12 cellular contexts compared by ENCODE assay signal in genomic region chr11:2709429-2709828, GRCh38. TPM values are rescaled to one million over a fixed set of nuclear protein-coding genes. Genes with fewer than 3 reads are reported as not detected.
A peak's percentile ranks its signal among the peaks of the same experiment; 100 is the strongest.
DNase-seq lines count a peak whose midpoint lies in the region; ATAC-seq and TF ChIP-seq lines count a peak whose summit lies in the region.
"Had no signal": no experiment of that assay in that cellular context is flagged by ENCODE, and none has a peak within 500 bp of the region (broad histone marks: within the 10 kb centered on the region; RNA-seq: fewer than 3 reads in every experiment).

No MANE protein-coding gene starts in this region.

- TF ChIP-seq CTCF in type B pancreatic cell (conservative IDR thresholded peaks at IDR 0.05) = no peak
- no peak for TF ChIP-seq CTCF in activated CD8-positive, alpha-beta T cell treated with anti-CD3 and anti-CD28 coated beads for 36 hours (IDR thresholded peaks at IDR 0.05)

- no peak overlapping the region for H3K4me3 Mint-ChIP-seq in type B pancreatic cell
- no peak overlapping the region for H3K4me3 Mint-ChIP-seq in activated CD8-positive, alpha-beta T cell treated with anti-CD3 and anti-CD28 coated beads for 36 hours
- H3K4me3 Mint-ChIP-seq: CD4-positive, CD25-positive, alpha-beta regulatory T cell had no signal

- peaks cover 19% of the 10 kb centered on the region for H3K4me1 ChIP-seq in muscle layer of colon (ENCODE audit: insufficient read depth, low read length)

- no peaks in the 10 kb centered on the region for H3K27me3 ChIP-seq in muscle layer of colon (ENCODE audit: control insufficient read depth in 1 of 2, insufficient read depth in 2 of 2, low read length in 2 of 2)

- H3K36me3 ChIP-seq in SK-N-MC (ENCODE audit: insufficient read depth, low read length) (no peaks in the 10 kb centered on the region; the same call in 1 of the 2 replicates), muscle layer of colon (ENCODE audit: insufficient read depth, low read length) (no peaks in the 10 kb centered on the region)

- peak overlapping the region; percentile 10 for H3K27ac Mint-ChIP-seq in type B pancreatic cell
- H3K27ac Mint-ChIP-seq in activated CD8-positive, alpha-beta T cell treated with anti-CD3 and anti-CD28 coated beads for 36 hours = no peak overlapping the region
- H3K27ac Mint-ChIP-seq: CD4-positive, CD25-positive, alpha-beta regulatory T cell had no signal

- intact Hi-C loops in activated CD8-positive, alpha-beta T cell treated with anti-CD3 and anti-CD28 coated beads for 36 hours (cut with micrococcal nuclease) = no loop called here

- H3K27me3 Mint-ChIP-seq in type B pancreatic cell = no peaks in the 10 kb centered on the region
- H3K27me3 Mint-ChIP-seq in activated CD8-positive, alpha-beta T cell treated with anti-CD3 and anti-CD28 coated beads for 36 hours = no peaks in the 10 kb centered on the region
- H3K27me3 Mint-ChIP-seq: CD4-positive, CD25-positive, alpha-beta regulatory T cell had no signal

- no peak overlapping the region for H3K9ac ChIP-seq in SK-N-MC (ENCODE audit: insufficient read length)
- no peak overlapping the region for H3K9ac ChIP-seq in muscle layer of colon (ENCODE audit: low read length)

- DNase-seq in SK-N-MC (ENCODE audit: low read depth, low spot score) (no peak), fibroblast of the conjunctiva (ENCODE audit: low read depth) (peak; percentile 56), type B pancreatic cell (ENCODE audit: extremely low spot score, unreplicated experiment) (no peak)
- no peak for DNase-seq in activated CD8-positive, alpha-beta T cell treated with anti-CD3 and anti-CD28 coated beads for 36 hours
- DNase-seq: amygdala; CD4-positive, CD25-positive, alpha-beta regulatory T cell; stimulated activated CD4-positive, alpha-beta T cell treated with anti-CD3 and anti-CD28 coated beads, Interleukin-4, amount 100 ng/mL, for 4 hours; stimulated activated naive CD4-positive, alpha-beta T cell; T-helper 1 cell had no signal

- no peak for ATAC-seq in GM18511 (IDR thresholded peaks at IDR 0.05; ENCODE audit: unreplicated experiment)
- ATAC-seq in HG03139 (IDR thresholded peaks at IDR 0.05; ENCODE audit: unreplicated experiment) = no peak
- no peak for ATAC-seq in activated CD8-positive, alpha-beta T cell treated with anti-CD3 and anti-CD28 coated beads for 36 hours

- H3K4me3 ChIP-seq in SK-N-MC (peak overlapping the region; percentile 51), muscle layer of colon (ENCODE audit: low read depth in 1 of 2, low read length in 2 of 2) (peak overlapping the region in 1 of 2 donors; percentile 29)

- H3K4me1 Mint-ChIP-seq in type B pancreatic cell (ENCODE audit: unreplicated experiment) = peaks cover 17% of the 10 kb centered on the region
- no peaks in the 10 kb centered on the region for H3K4me1 Mint-ChIP-seq in activated CD8-positive, alpha-beta T cell treated with anti-CD3 and anti-CD28 coated beads for 36 hours (ENCODE audit: low read depth)
- H3K4me1 Mint-ChIP-seq: CD4-positive, CD25-positive, alpha-beta regulatory T cell had no signal

- CTCF ChIA-PET in activated CD8-positive, alpha-beta T cell treated with anti-CD3 and anti-CD28 coated beads for 36 hours (lab: Charles Lee) = no interaction called here

- POLR2A ChIA-PET in activated CD8-positive, alpha-beta T cell treated with anti-CD3 and anti-CD28 coated beads for 36 hours (lab: Charles Lee) = interaction anchor here (1.0 kb wide), 1 partner anchor 13 kb away, joined by 3 read pairs; no protein-coding TSS in a partner anchor

- peaks cover 5% of the 10 kb centered on the region for H3K36me3 Mint-ChIP-seq in type B pancreatic cell
- H3K36me3 Mint-ChIP-seq in activated CD8-positive, alpha-beta T cell treated with anti-CD3 and anti-CD28 coated beads for 36 hours (ENCODE audit: low read depth) = peaks cover 12% of the 10 kb centered on the region

- no peaks in the 10 kb centered on the region; the same call in 1 of the 2 replicates for H3K9me3 ChIP-seq in SK-N-MC (ENCODE audit: low read depth, low read length)
- H3K9me3 ChIP-seq in muscle layer of colon (ENCODE audit: low read length) = no peaks in the 10 kb centered on the region

- H3K9me3 Mint-ChIP-seq in type B pancreatic cell = peaks cover 5% of the 10 kb centered on the region
- peaks cover 22% of the 10 kb centered on the region for H3K9me3 Mint-ChIP-seq in activated CD8-positive, alpha-beta T cell treated with anti-CD3 and anti-CD28 coated beads for 36 hours

- H3K27ac ChIP-seq in SK-N-MC = peak overlapping the region; percentile 91
- H3K27ac ChIP-seq in muscle layer of colon (ENCODE audit: low read depth, low read length) = peak overlapping the region; percentile 48

RNA-seq across cellular contexts. Expression of gene KCNQ1OT1, which starts 9.6 kb away (rescaled TPM):
- 3.3 and 7.0 TPM in 2 replicates for total RNA-seq in type B pancreatic cell (ENCODE audit: low replicate concordance)
- total RNA-seq in activated CD8-positive, alpha-beta T cell treated with anti-CD3 and anti-CD28 coated beads for 36 hours = under 1 TPM; 0.22 to 0.23 TPM
